In genomic region chr4:1771555-1772305, GRCh38 we compare ENCODE assay signal across 24 cellular contexts. TPM values are rescaled to one million over a fixed set of nuclear protein-coding genes. Genes with fewer than 3 reads are reported as not detected.
DNase-seq lines count a peak whose midpoint lies in the region; ATAC-seq and TF ChIP-seq lines count a peak whose summit lies in the region.
"Had no signal": no experiment of that assay in that cellular context is flagged by ENCODE, and none has a peak within 500 bp of the region (broad histone marks: within the 10 kb centered on the region; RNA-seq: fewer than 3 reads in every experiment).

No MANE protein-coding gene starts in this region.

- WGBS in adrenal gland, 4 donors = 56 to 75% (median 66%) methylated on average over 4 to 27 of the region's 28 CpGs

- H3K36me3 ChIP-seq in adrenal gland (replicated peaks in 1 of 2) (no peaks in the 10 kb centered on the region), osteoblast (ENCODE audit: insufficient read depth, low read length) (no peaks in the 10 kb centered on the region)
- H3K36me3 ChIP-seq: prostate gland, thoracic aorta had no signal

- peak overlapping the region in 1 of 2 donors; percentile 24 for H3K4me3 Mint-ChIP-seq in activated T-cell treated with anti-CD3 and anti-CD28 coated beads, Interleukin-2, amount 50 U/mL, for 72 hours
- no peak overlapping the region for H3K4me3 Mint-ChIP-seq in central memory CD8-positive, alpha-beta T cell
- H3K4me3 Mint-ChIP-seq: activated B cell treated with CpG ODN at 0.5 μM for 24 hours; activated CD8-positive, alpha-beta memory T cell treated with anti-CD3 and anti-CD28 coated beads, Interleukin-2, amount 10 ng/mL, durations not matched to agents 7 days and 5 days; natural killer cell treated with Interleukin-12 subunit alpha and Interleukin-12 subunit beta and Interleukin-15 and Interleukin-18, amount 100 ng/mL, for 72 hours had no signal

- DNase-seq in activated T-cell treated with anti-CD3 and anti-CD28 coated beads, Interleukin-2, amount 50 U/mL, for 72 hours = peak in 1 of 2 donors; percentile 50
- DNase-seq in activated T-cell treated with anti-CD3 and anti-CD28 coated beads for 4 hours (no peak), NOMO-1 treated with DMSO at 0.1 percent for 48 hours (lab: John Stamatoyannopoulos, UW; ENCODE audit: unreplicated experiment) (peak; percentile 35), adrenal gland (no peak), foreskin melanocyte (no peak), osteoblast (ENCODE audit: insufficient read length, low spot score, missing footprints) (no peak)
- DNase-seq in central memory CD8-positive, alpha-beta T cell (ENCODE audit: low spot score in 2 of 2) = no peak
- no peak for DNase-seq in activated CD8-positive, alpha-beta memory T cell treated with anti-CD3 and anti-CD28 coated beads, Interleukin-2, amount 50 U/mL, for 48 hours
- DNase-seq: activated B cell treated with CpG ODN at 0.5 μM for 24 hours; activated CD8-positive, alpha-beta memory T cell treated with anti-CD3 and anti-CD28 coated beads, Interleukin-2, amount 10 ng/mL, durations not matched to agents 7 days and 5 days; activated gamma-delta T cell; anterior cingulate cortex; GM23248; NCI-H2081; NCI-H510A treated with DMSO at 0.1 percent for 48 hours; SHP77 treated with DMSO at 0.1 percent for 48 hours had no signal

- no peaks in the 10 kb centered on the region for H3K27me3 ChIP-seq in adrenal gland
- peaks cover 18% of the 10 kb centered on the region for H3K27me3 ChIP-seq in osteoblast (ENCODE audit: insufficient read depth, low read length)

- no peak overlapping the region for H3K27ac Mint-ChIP-seq in activated T-cell treated with anti-CD3 and anti-CD28 coated beads, Interleukin-2, amount 50 U/mL, for 72 hours
- no peak overlapping the region for H3K27ac Mint-ChIP-seq in central memory CD8-positive, alpha-beta T cell (ENCODE audit: low read depth)
- H3K27ac Mint-ChIP-seq: activated B cell treated with CpG ODN at 0.5 μM for 24 hours; activated CD8-positive, alpha-beta memory T cell treated with anti-CD3 and anti-CD28 coated beads, Interleukin-2, amount 10 ng/mL, durations not matched to agents 7 days and 5 days; IgD-negative memory B cell; natural killer cell treated with Interleukin-12 subunit alpha and Interleukin-12 subunit beta and Interleukin-15 and Interleukin-18, amount 100 ng/mL, for 72 hours had no signal

- peaks cover 9% of the 10 kb centered on the region for H3K4me1 Mint-ChIP-seq in activated T-cell treated with anti-CD3 and anti-CD28 coated beads, Interleukin-2, amount 50 U/mL, for 72 hours (ENCODE audit: low read depth)
- no peaks in the 10 kb centered on the region for H3K4me1 Mint-ChIP-seq in central memory CD8-positive, alpha-beta T cell

- H4K20me1 ChIP-seq in osteoblast (ENCODE audit: insufficient read depth, low read length) = no peaks in the 10 kb centered on the region

- H3K9me3 ChIP-seq in adrenal gland (replicated peaks in 1 of 3) (no peaks in the 10 kb centered on the region), osteoblast (ENCODE audit: low read depth, low read length) (no peaks in the 10 kb centered on the region)
- H3K9me3 ChIP-seq: A549, prostate gland, thoracic aorta had no signal

- H3K4me2 ChIP-seq in osteoblast (ENCODE audit: insufficient read depth, low read length) = no peak overlapping the region
- H3K4me2 ChIP-seq: A549, smooth muscle cell had no signal

- H3K4me3 ChIP-seq in adrenal gland (no peak overlapping the region), osteoblast (ENCODE audit: insufficient read depth, low read length) (no peak overlapping the region)
- H3K4me3 ChIP-seq: A549, GM23248, prostate gland, smooth muscle cell, thoracic aorta had no signal

- H3K27ac ChIP-seq in adrenal gland (no peak overlapping the region), osteoblast (ENCODE audit: low read depth, low read length) (no peak overlapping the region)
- H3K27ac ChIP-seq: C4-2B, GM23248, prostate gland, thoracic aorta had no signal

- H3K27me3 Mint-ChIP-seq in activated T-cell treated with anti-CD3 and anti-CD28 coated beads, Interleukin-2, amount 50 U/mL, for 72 hours (ENCODE audit: low read depth) = no peaks in the 10 kb centered on the region
- H3K27me3 Mint-ChIP-seq in central memory CD8-positive, alpha-beta T cell = peaks cover 28% of the 10 kb centered on the region

- no peaks in the 10 kb centered on the region for H3K36me3 Mint-ChIP-seq in activated T-cell treated with anti-CD3 and anti-CD28 coated beads, Interleukin-2, amount 50 U/mL, for 72 hours (ENCODE audit: insufficient read depth in 2 of 2)
- no peaks in the 10 kb centered on the region for H3K36me3 Mint-ChIP-seq in central memory CD8-positive, alpha-beta T cell (ENCODE audit: insufficient read depth)
- H3K36me3 Mint-ChIP-seq: activated CD8-positive, alpha-beta memory T cell treated with anti-CD3 and anti-CD28 coated beads, Interleukin-2, amount 10 ng/mL, durations not matched to agents 7 days and 5 days; IgD-negative memory B cell; natural killer cell treated with Interleukin-12 subunit alpha and Interleukin-12 subunit beta and Interleukin-15 and Interleukin-18, amount 100 ng/mL, for 72 hours had no signal

- intact Hi-C loops in adrenal gland (cut with DNase I) = no loop called here

- TF ChIP-seq CTCF in adrenal gland (IDR thresholded peaks at IDR 0.05) (no peak), osteoblast (IDR thresholded peaks at IDR 0.05; ENCODE audit: extremely low read depth, low read depth, low read length) (no peak)

- H3K4me1 ChIP-seq in adrenal gland (replicated peaks in 1 of 2) (peaks cover 3 to 4% of the 10 kb centered on the region in 2 donors), osteoblast (ENCODE audit: insufficient read depth, low read length) (no peaks in the 10 kb centered on the region)

- ATAC-seq in activated T-cell treated with anti-CD3 and anti-CD28 coated beads, Interleukin-2, amount 50 U/mL, for 72 hours (replicated peaks in 1 of 2) = peak; percentile 27 to 65
- peak; percentile 12 for ATAC-seq in central memory CD8-positive, alpha-beta T cell (replicated peaks; ENCODE audit: extremely low read depth, poor library complexity, severe bottlenecking)
- ATAC-seq: A549; activated CD8-positive, alpha-beta memory T cell treated with anti-CD3 and anti-CD28 coated beads, Interleukin-2, amount 10 ng/mL, durations not matched to agents 7 days and 5 days; natural killer cell treated with Interleukin-12 subunit alpha and Interleukin-12 subunit beta and Interleukin-15 and Interleukin-18, amount 100 ng/mL, for 72 hours had no signal

- H2AFZ ChIP-seq in osteoblast (ENCODE audit: low read length) = no peak overlapping the region
- H2AFZ ChIP-seq: GM23248 had no signal

- no peaks in the 10 kb centered on the region for H3K9me3 Mint-ChIP-seq in activated T-cell treated with anti-CD3 and anti-CD28 coated beads, Interleukin-2, amount 50 U/mL, for 72 hours
- no peaks in the 10 kb centered on the region for H3K9me3 Mint-ChIP-seq in central memory CD8-positive, alpha-beta T cell
- H3K9me3 Mint-ChIP-seq: activated B cell treated with CpG ODN at 0.5 μM for 24 hours; IgD-negative memory B cell; natural killer cell treated with Interleukin-12 subunit alpha and Interleukin-12 subunit beta and Interleukin-15 and Interleukin-18, amount 100 ng/mL, for 72 hours had no signal

- no peak for TF ChIP-seq POLR2A in adrenal gland (IDR thresholded peaks at IDR 0.05)

- H3K79me2 ChIP-seq in osteoblast (ENCODE audit: insufficient read depth, low read length) = no peaks in the 10 kb centered on the region

RNA-seq across cellular contexts. Expression of gene FGFR3, which starts 21.4 kb away (rescaled TPM):
- under 1 TPM in 1 of 2 donors, not detected in 1; 0.36 TPM for total RNA-seq in activated T-cell treated with anti-CD3 and anti-CD28 coated beads, Interleukin-2, amount 50 U/mL, for 72 hours
- 1 to 10 TPM in 6 of 8 donors, under 1 TPM in 2; 0.78 to 4.4 (median 1.9) TPM for total RNA-seq in adrenal gland
- 1 to 10 TPM in 2 of 3 donors, under 1 TPM in 1; 0.11 to 4.7 (median 2.1) TPM for polyA plus RNA-seq in adrenal gland
- total RNA-seq in osteoblast = 0.29 and 0.36 TPM in 2 replicates
- total RNA-seq: natural killer cell treated with Interleukin-12 subunit alpha and Interleukin-12 subunit beta and Interleukin-15 and Interleukin-18, amount 100 ng/mL, for 72 hours; OCI-LY7 had no signal

RNA-seq across cellular contexts. Expression of gene TACC3, which starts 50.4 kb away (rescaled TPM):
- total RNA-seq in activated T-cell treated with anti-CD3 and anti-CD28 coated beads, Interleukin-2, amount 50 U/mL, for 72 hours = 100 to 1,000 TPM; 172 to 206 TPM
- total RNA-seq in adrenal gland = 10 to 100 TPM in 7 of 8 donors, 1 to 10 TPM in 1; 8.1 to 26.5 (median 11.4) TPM
- polyA plus RNA-seq in adrenal gland = 10 to 100 TPM in 2 of 3 donors, 1 to 10 TPM in 1; 5.5 to 21.1 (median 19.7) TPM
- 3.2 and 4.0 TPM in 2 replicates for total RNA-seq in osteoblast

RNA-seq across cellular contexts. Expression of gene TMEM129, which starts 50.6 kb away (rescaled TPM):
- total RNA-seq in activated T-cell treated with anti-CD3 and anti-CD28 coated beads, Interleukin-2, amount 50 U/mL, for 72 hours = 10 to 100 TPM; 20.4 to 22.1 TPM
- total RNA-seq in adrenal gland (100 to 1,000 TPM in 1 of 8 donors, 10 to 100 TPM in 7; 29.0 to 119 (median 59.7) TPM), osteoblast (37.1 and 38.0 TPM in 2 replicates)
- polyA plus RNA-seq in adrenal gland = 10 to 100 TPM; 14.9 to 45.0 (median 43.5) TPM

RNA-seq across cellular contexts. Expression of gene SLBP, which starts 59.6 kb away (rescaled TPM):
- total RNA-seq in activated T-cell treated with anti-CD3 and anti-CD28 coated beads, Interleukin-2, amount 50 U/mL, for 72 hours = 10 to 100 TPM; 56.4 to 63.1 TPM
- total RNA-seq in adrenal gland (10 to 100 TPM; 29.2 to 53.2 (median 38.1) TPM), osteoblast (51.9 and 55.7 TPM in 2 replicates)
- 10 to 100 TPM; 19.0 to 81.0 (median 24.6) TPM for polyA plus RNA-seq in adrenal gland

Comparison
In these comparisons a context has a peak if more than half of its experiments do, and no peak if none do; other contexts are left out.
1. RNA of gene TACC3, which starts 50.4 kb away (total RNA-seq): 172 to 206 TPM in activated T-cell treated with anti-CD3 and anti-CD28 coated beads, Interleukin-2, amount 50 U/mL, for 72 hours; 8.1 to 26.5 TPM in adrenal gland and 3.2 to 4.0 TPM in osteoblast; every median in the first group is over 4 times any median in the second.